Comparison of ENCODE assay signal across 11 cellular contexts in genomic region chr1:62800274-62800673, GRCh38. TPM values are rescaled to one million over a fixed set of nuclear protein-coding genes. Genes with fewer than 3 reads are reported as not detected.
DNase-seq lines count a peak whose midpoint lies in the region; ATAC-seq and TF ChIP-seq lines count a peak whose summit lies in the region.
"Had no signal": no experiment of that assay in that cellular context is flagged by ENCODE, and none has a peak within 500 bp of the region (broad histone marks: within the 10 kb centered on the region; RNA-seq: fewer than 3 reads in every experiment).

No MANE protein-coding gene starts in this region.

- H3K27ac ChIP-seq in Karpas-422 (ENCODE audit: low read length) = peak overlapping the region; percentile 98
- H3K27ac ChIP-seq in spleen = peak overlapping the region in 6 of 8 donors; percentile 15 to 88 (median 78)
- H3K27ac ChIP-seq: testis had no signal

- no peaks in the 10 kb centered on the region for H4K20me1 ChIP-seq in Karpas-422 (ENCODE audit: insufficient read depth, low read depth, low read length)

- no peaks in the 10 kb centered on the region for H3K27me3 ChIP-seq in Karpas-422 (ENCODE audit: low read length)
- no peaks in the 10 kb centered on the region for H3K27me3 ChIP-seq in spleen (replicated peaks in 1 of 7)
- H3K27me3 ChIP-seq: testis had no signal

- H3K4me1 Mint-ChIP-seq in activated T-helper 17 cell treated with anti-CD3 and anti-CD28 coated beads, Interleukin-2, amount 50 U/mL, for 72 hours = peaks cover 12% of the 10 kb centered on the region

- TF ChIP-seq POLR2A in spleen (IDR thresholded peaks at IDR 0.05) = no peak

- peak overlapping the region; percentile 42; the same call in 1 of the 2 replicates for H3K4me3 ChIP-seq in Karpas-422 (ENCODE audit: low read length)
- peak overlapping the region in 2 of 8 donors; percentile 2 to 10 for H3K4me3 ChIP-seq in spleen
- H3K4me3 ChIP-seq: testis had no signal

- WGBS in spleen, 5 donors = 42 to 55% (median 49%) methylated on average over 3 of the region's 3 CpGs

- H3K9me3 ChIP-seq in Karpas-422 (ENCODE audit: low read length) = no peaks in the 10 kb centered on the region
- H3K9me3 ChIP-seq in spleen = no peaks in the 10 kb centered on the region
- H3K9me3 ChIP-seq: testis had no signal

- H3K4me3 Mint-ChIP-seq in activated T-helper 17 cell treated with anti-CD3 and anti-CD28 coated beads, Interleukin-2, amount 50 U/mL, for 72 hours = no peak overlapping the region

- H3K36me3 Mint-ChIP-seq in activated T-helper 17 cell treated with anti-CD3 and anti-CD28 coated beads, Interleukin-2, amount 50 U/mL, for 72 hours (ENCODE audit: low read depth) = peaks cover 26% of the 10 kb centered on the region

- DNase-seq in Karpas-422 (peak; percentile 67), spleen (no peak), HEK293T (ENCODE audit: extremely low spot score) (no peak), NK-92 (lab: John Stamatoyannopoulos, UW; ENCODE audit: unreplicated experiment) (no peak), HPDE6-E6E7 (ENCODE audit: extremely low spot score) (no peak)
- DNase-seq: activated naive CD4-positive, alpha-beta T cell treated with Interleukin-2 at 50 U/mL for 16 hours; testis had no signal

- intact Hi-C loops in spleen (cut with DNase I; ENCODE audit: low total_unique reads) = no loop called here

- H3K9me3 Mint-ChIP-seq in activated T-helper 17 cell treated with anti-CD3 and anti-CD28 coated beads, Interleukin-2, amount 50 U/mL, for 72 hours = no peaks in the 10 kb centered on the region
- H3K9me3 Mint-ChIP-seq: naive thymus-derived CD8-positive, alpha-beta T cell had no signal

- ATAC-seq in GM19043 (IDR thresholded peaks at IDR 0.05; ENCODE audit: low read depth, unreplicated experiment) = peak; percentile 43
- ATAC-seq in HG02759 (IDR thresholded peaks at IDR 0.05; ENCODE audit: unreplicated experiment) = peak; percentile 53
- no peak for ATAC-seq in activated T-helper 17 cell treated with anti-CD3 and anti-CD28 coated beads, Interleukin-2, amount 50 U/mL, for 72 hours (replicated peaks)

- peak overlapping the region; percentile 61 for H3K9ac ChIP-seq in Karpas-422 (ENCODE audit: low read length)

- H2AFZ ChIP-seq in Karpas-422 (ENCODE audit: low read length) = peak overlapping the region; percentile 87

- POLR2A ChIA-PET in HEK293T (lab: Yijun Ruan, JAX) = no interaction called here

- TF ChIP-seq CTCF in spleen (IDR thresholded peaks at IDR 0.05 in 8 of 11, conservative IDR thresholded peaks at IDR 0.05 in 3 of 11) = no peak

- peaks cover 62% of the 10 kb centered on the region for H3K79me2 ChIP-seq in Karpas-422 (ENCODE audit: low read length)

- H3K4me1 ChIP-seq in Karpas-422 (ENCODE audit: low read length) (peaks cover 43% of the 10 kb centered on the region), spleen (peaks cover 10 to 66% (median 38%) of the 10 kb centered on the region in 6 donors)
- H3K4me1 ChIP-seq: testis had no signal

- CTCF ChIA-PET in HEK293T (lab: Yijun Ruan, JAX) = no interaction called here

- H3K9me2 ChIP-seq in Karpas-422 (replicated peaks; ENCODE audit: insufficient read depth, low read length) = no peaks in the 10 kb centered on the region

- no peaks in the 10 kb centered on the region for H3K27me3 Mint-ChIP-seq in activated T-helper 17 cell treated with anti-CD3 and anti-CD28 coated beads, Interleukin-2, amount 50 U/mL, for 72 hours
- H3K27me3 Mint-ChIP-seq: naive thymus-derived CD8-positive, alpha-beta T cell had no signal

- no peak overlapping the region for H3K27ac Mint-ChIP-seq in activated T-helper 17 cell treated with anti-CD3 and anti-CD28 coated beads, Interleukin-2, amount 50 U/mL, for 72 hours

- peak overlapping the region; percentile 79 for H3K4me2 ChIP-seq in Karpas-422 (ENCODE audit: low read depth, low read length, poor library complexity, severe bottlenecking)

- H3K36me3 ChIP-seq in Karpas-422 (ENCODE audit: insufficient read depth, low read length) (peaks cover 3% of the 10 kb centered on the region; the same call in 1 of the 2 replicates), spleen (peaks cover 0 to 10% (median 0%) of the 10 kb centered on the region in 6 donors)

TF ChIP-seq in HEK293T, 16 proteins besides CTCF, POLR2A, EP300 and RAD21:
- TF ChIP-seq SUZ12 (IDR thresholded peaks at IDR 0.05) (no peak), TARDBP (IDR thresholded peaks at IDR 0.05) (no peak), BHLHE40 (IDR thresholded peaks at IDR 0.05; ENCODE audit: borderline replicate concordance) (no peak), SP1 (IDR thresholded peaks at IDR 0.05) (no peak), FOXM1 (IDR thresholded peaks at IDR 0.05; ENCODE audit: borderline replicate concordance) (no peak)

RNA-seq across cellular contexts. Expression of gene ATG4C, which starts 16.3 kb away (rescaled TPM):
- 10.5 and 18.6 TPM in 2 replicates for total RNA-seq in Karpas-422 (2014; rRNA removed; shearing (Covaris generic); ENCODE audit: low replicate concordance)
- total RNA-seq in spleen = 10 to 100 TPM; 15.2 to 24.1 (median 18.8) TPM
- 10 to 100 TPM in 2 of 3 donors, 1 to 10 TPM in 1; 9.3 to 15.6 (median 15.3) TPM for polyA plus RNA-seq in spleen
- total RNA-seq in activated T-helper 17 cell treated with anti-CD3 and anti-CD28 coated beads, Interleukin-2, amount 50 U/mL, for 72 hours = 10 to 100 TPM; 15.0 to 16.0 TPM
